Comparison of ENCODE assay signal across 7 cellular contexts in the genomic region with DNA sequence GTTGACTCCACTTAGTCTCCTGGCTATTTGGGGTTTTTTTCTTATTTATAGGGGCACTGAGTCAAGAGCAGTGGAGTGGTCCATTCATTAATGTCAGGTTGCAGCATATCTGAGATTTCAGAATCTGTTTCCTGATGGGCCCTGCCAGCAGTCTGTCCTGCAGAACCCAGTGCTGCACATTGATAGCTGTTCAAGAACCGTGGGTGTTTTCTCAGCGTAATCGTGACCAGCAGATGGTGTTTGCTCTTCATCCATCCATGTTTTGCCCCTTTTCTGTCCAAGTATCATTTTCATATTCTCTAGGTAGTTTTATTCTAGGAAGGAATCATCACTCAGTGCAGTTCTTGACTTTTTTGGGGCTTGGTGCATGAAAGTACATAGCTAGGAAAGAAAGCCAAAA.
"Had no signal": no experiment of that assay in that cellular context is flagged by ENCODE, and none has a peak within 500 bp of the region (broad histone marks: within the 10 kb centered on the region; RNA-seq: fewer than 3 reads in every experiment).

No MANE protein-coding gene starts in this region.

- H3K4me1 Mint-ChIP-seq: GM23338, H9 had no signal

- H3K4me3 Mint-ChIP-seq: GM23338, H9, HFFc6 had no signal

- DNase-seq: GM23248, GOT3, H7, H9, HCEC 1CT, HFFc6 had no signal

- H3K27ac Mint-ChIP-seq: GM23338, HFFc6 had no signal

- H3K9me3 Mint-ChIP-seq: GM23338, H9 had no signal
